ENCODE assay signal across 18 cellular contexts in genomic region chr5:172598251-172599203, GRCh38.
"Had no signal": no experiment of that assay in that cellular context is flagged by ENCODE, and none has a peak within 500 bp of the region (broad histone marks: within the 10 kb centered on the region; RNA-seq: fewer than 3 reads in every experiment).

No MANE protein-coding gene starts in this region.

- H3K27ac Mint-ChIP-seq: activated CD8-positive, alpha-beta T cell treated with anti-CD3 and anti-CD28 coated beads, Interleukin-2, amount 10 ng/mL, durations not matched to agents 7 days and 5 days; activated naive CD4-positive, alpha-beta T cell treated with anti-CD3 and anti-CD28 coated beads, Interleukin-2, amount 50 U/mL, for 24 hours; dendritic cell treated with granulocyte-macrophage colony-stimulating factor and Interleukin-4, amounts not matched to agents 40 ng/mL and 50 ng/mL, for 4 days; nephron progenitor cell; stimulated activated naive B cell treated with anti-CD40 and anti-IgM and Interleukin-4, amounts not matched to agents 10 μg/mL and 1 μg/mL and 100 μg/mL, for 72 hours; T-cell had no signal

- H3K36me3 Mint-ChIP-seq: activated naive CD4-positive, alpha-beta T cell treated with anti-CD3 and anti-CD28 coated beads, Interleukin-2, amount 50 U/mL, for 24 hours; stimulated activated naive B cell treated with anti-CD40 and anti-IgM and Interleukin-4, amounts not matched to agents 10 μg/mL and 1 μg/mL and 100 μg/mL, for 72 hours; T-cell had no signal

- DNase-seq: activated CD4-positive, alpha-beta T cell treated with anti-CD3 and anti-CD28 coated beads for 48 hours; activated CD4-positive, CD25-positive, alpha-beta regulatory T cell; activated CD8-positive, alpha-beta T cell treated with anti-CD3 and anti-CD28 coated beads, Interleukin-2, amount 10 ng/mL, durations not matched to agents 7 days and 5 days; activated T-cell treated with anti-CD3 and anti-CD28 coated beads, Interleukin-2, amount 50 U/mL, for 4 hours; effector CD8-positive, alpha-beta T cell; esophagus squamous epithelium; hypothalamus; islet precursor cell; midbrain; nephron progenitor cell; occipital lobe; SK-N-SH; stimulated activated naive B cell treated with anti-CD40 and anti-IgM and Interleukin-4, amounts not matched to agents 10 μg/mL and 1 μg/mL and 100 μg/mL, for 72 hours; T-cell; upper lobe of right lung had no signal

- H3K4me3 Mint-ChIP-seq: activated CD8-positive, alpha-beta T cell treated with anti-CD3 and anti-CD28 coated beads, Interleukin-2, amount 10 ng/mL, durations not matched to agents 7 days and 5 days; activated naive CD4-positive, alpha-beta T cell treated with anti-CD3 and anti-CD28 coated beads, Interleukin-2, amount 50 U/mL, for 24 hours; activated T-cell treated with anti-CD3 and anti-CD28 coated beads, Interleukin-2, amount 50 U/mL, for 4 hours; dendritic cell treated with granulocyte-macrophage colony-stimulating factor and Interleukin-4, amounts not matched to agents 40 ng/mL and 50 ng/mL, for 4 days; nephron progenitor cell; stimulated activated naive B cell treated with anti-CD40 and anti-IgM and Interleukin-4, amounts not matched to agents 10 μg/mL and 1 μg/mL and 100 μg/mL, for 72 hours; T-cell had no signal

- H3K9me3 ChIP-seq: ascending aorta, esophagus squamous epithelium, SK-N-SH, upper lobe of right lung had no signal

- H3K4me3 ChIP-seq: ascending aorta, esophagus squamous epithelium, upper lobe of right lung had no signal

- H3K9ac ChIP-seq: SK-N-SH had no signal

- H3K4me1 Mint-ChIP-seq: activated naive CD4-positive, alpha-beta T cell treated with anti-CD3 and anti-CD28 coated beads, Interleukin-2, amount 50 U/mL, for 24 hours; stimulated activated naive B cell treated with anti-CD40 and anti-IgM and Interleukin-4, amounts not matched to agents 10 μg/mL and 1 μg/mL and 100 μg/mL, for 72 hours; T-cell had no signal

- H3K27ac ChIP-seq: ascending aorta, upper lobe of right lung had no signal

- H3K9me3 Mint-ChIP-seq: activated naive CD4-positive, alpha-beta T cell treated with anti-CD3 and anti-CD28 coated beads, Interleukin-2, amount 50 U/mL, for 24 hours; activated T-cell treated with anti-CD3 and anti-CD28 coated beads, Interleukin-2, amount 50 U/mL, for 4 hours; dendritic cell treated with granulocyte-macrophage colony-stimulating factor and Interleukin-4, amounts not matched to agents 40 ng/mL and 50 ng/mL, for 4 days; nephron progenitor cell; stimulated activated naive B cell treated with anti-CD40 and anti-IgM and Interleukin-4, amounts not matched to agents 10 μg/mL and 1 μg/mL and 100 μg/mL, for 72 hours; T-cell had no signal

- H3K36me3 ChIP-seq: ascending aorta, esophagus squamous epithelium, upper lobe of right lung had no signal

- ATAC-seq: activated CD8-positive, alpha-beta T cell treated with anti-CD3 and anti-CD28 coated beads, Interleukin-2, amount 10 ng/mL, durations not matched to agents 7 days and 5 days; activated T-cell treated with anti-CD3 and anti-CD28 coated beads, Interleukin-2, amount 50 U/mL, for 4 hours; stimulated activated naive B cell treated with anti-CD40 and anti-IgM and Interleukin-4, amounts not matched to agents 10 μg/mL and 1 μg/mL and 100 μg/mL, for 72 hours; T-cell; upper lobe of right lung had no signal

- H3K27me3 ChIP-seq: ascending aorta, esophagus squamous epithelium, upper lobe of right lung had no signal

- H3K27me3 Mint-ChIP-seq: activated naive CD4-positive, alpha-beta T cell treated with anti-CD3 and anti-CD28 coated beads, Interleukin-2, amount 50 U/mL, for 24 hours had no signal
